ENCODE assay signal across 2 cellular contexts in the genomic region with DNA sequence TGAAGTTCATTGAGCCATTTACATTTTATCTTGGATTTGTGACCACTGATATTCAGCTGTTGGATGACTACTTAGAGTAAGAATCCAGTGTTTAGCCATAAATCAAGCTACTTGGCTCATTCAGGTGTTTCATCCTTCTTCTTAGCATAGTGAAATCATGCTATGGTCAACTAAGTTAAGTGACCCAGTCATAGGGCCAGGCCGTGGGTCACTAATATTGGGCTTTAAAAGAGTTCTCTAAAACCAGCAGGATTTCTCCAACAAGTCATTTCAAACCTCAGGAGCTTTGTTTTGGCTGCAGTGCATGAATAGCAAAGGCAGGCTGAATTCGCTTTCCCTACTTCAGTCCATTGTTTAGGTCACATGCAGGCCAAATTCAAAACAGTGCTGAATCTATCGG.
TF ChIP-seq lines count a peak whose summit lies in the region.

No MANE protein-coding gene starts in this region.

TF ChIP-seq in SK-N-SH, 30 proteins besides CTCF, POLR2A, EP300 and RAD21 (continued from another document):
- no peak for TF ChIP-seq GABPA (IDR thresholded peaks at IDR 0.05; ENCODE audit: low read depth)
- no peak for TF ChIP-seq RFX5 (IDR thresholded peaks at IDR 0.05; ENCODE audit: low read length)
- no peak for TF ChIP-seq CHD2 (IDR thresholded peaks at IDR 0.05; ENCODE audit: low read length, partially characterized antibody)
- no peak for TF ChIP-seq TCF12 (IDR thresholded peaks at IDR 0.05)
- TF ChIP-seq JUND (IDR thresholded peaks at IDR 0.05), result peak; percentile 30

TF ChIP-seq in SK-N-SH treated with all-trans-retinoic acid at 6 μM for 48 hours, 23 proteins besides CTCF, POLR2A, EP300 and RAD21 (continued from another document):
- TF ChIP-seq ARNTL (CRISPR knock-in tag; IDR thresholded peaks at IDR 0.05; ENCODE audit: borderline replicate concordance, low read depth) (no peak), ZNF8 (CRISPR knock-in tag; IDR thresholded peaks at IDR 0.05) (no peak), ISL1 (CRISPR knock-in tag; IDR thresholded peaks at IDR 0.05) (no peak), GLIS3 (CRISPR knock-in tag; IDR thresholded peaks at IDR 0.05) (no peak)
